10 cellular contexts compared by ENCODE assay signal in genomic region chr10:132942740-132943554, GRCh38. TPM values are rescaled to one million over a fixed set of nuclear protein-coding genes. Genes with fewer than 3 reads are reported as not detected.
DNase-seq lines count a peak whose midpoint lies in the region; ATAC-seq and TF ChIP-seq lines count a peak whose summit lies in the region.
"Had no signal": no experiment of that assay in that cellular context is flagged by ENCODE, and none has a peak within 500 bp of the region (broad histone marks: within the 10 kb centered on the region; RNA-seq: fewer than 3 reads in every experiment).

No MANE protein-coding gene starts in this region.

- CTCF ChIA-PET in activated CD8-positive, alpha-beta T cell treated with anti-CD3 and anti-CD28 coated beads for 36 hours (lab: Charles Lee): no interaction called here

- H3K27me3 Mint-ChIP-seq in activated CD8-positive, alpha-beta T cell treated with anti-CD3 and anti-CD28 coated beads for 36 hours: peaks cover 53% of the 10 kb centered on the region

- ATAC-seq in activated CD8-positive, alpha-beta T cell treated with anti-CD3 and anti-CD28 coated beads for 36 hours: peak; percentile 8
- ATAC-seq in left cardiac atrium (peak; percentile 27 to 44), psoas muscle (peak in 2 of 4 donors; percentile 27 to 51), GM21390 (IDR thresholded peaks at IDR 0.05; ENCODE audit: unreplicated experiment) (no peak), HG03520 (IDR thresholded peaks at IDR 0.05; ENCODE audit: unreplicated experiment) (no peak)

- H3K4me3 Mint-ChIP-seq in activated CD8-positive, alpha-beta T cell treated with anti-CD3 and anti-CD28 coated beads for 36 hours: peak overlapping the region; percentile 57

- no peaks in the 10 kb centered on the region for H3K9me3 Mint-ChIP-seq in activated CD8-positive, alpha-beta T cell treated with anti-CD3 and anti-CD28 coated beads for 36 hours
- H3K9me3 Mint-ChIP-seq: activated naive CD4-positive, alpha-beta T cell treated with anti-CD3 and anti-CD28 coated beads, Interleukin-2, amount 50 U/mL, for 72 hours had no signal

- 13 to 25% (median 18%) methylated on average over 50 to 60 of the region's 60 CpGs for WGBS in psoas muscle, 3 donors

- TF ChIP-seq CTCF in GM06990 (IDR thresholded peaks at IDR 0.05; ENCODE audit: insufficient read depth, low read length, poor library complexity, severe bottlenecking): no peak
- no peak for TF ChIP-seq CTCF in activated CD8-positive, alpha-beta T cell treated with anti-CD3 and anti-CD28 coated beads for 36 hours (IDR thresholded peaks at IDR 0.05)
- TF ChIP-seq CTCF in psoas muscle (IDR thresholded peaks at IDR 0.05): no peak

- peaks cover 13% of the 10 kb centered on the region for H3K4me1 Mint-ChIP-seq in activated CD8-positive, alpha-beta T cell treated with anti-CD3 and anti-CD28 coated beads for 36 hours (ENCODE audit: low read depth)

- H3K36me3 Mint-ChIP-seq in activated CD8-positive, alpha-beta T cell treated with anti-CD3 and anti-CD28 coated beads for 36 hours (ENCODE audit: low read depth): no peaks in the 10 kb centered on the region
- H3K36me3 Mint-ChIP-seq: activated naive CD4-positive, alpha-beta T cell treated with anti-CD3 and anti-CD28 coated beads, Interleukin-2, amount 50 U/mL, for 72 hours had no signal

- H3K27ac Mint-ChIP-seq in activated CD8-positive, alpha-beta T cell treated with anti-CD3 and anti-CD28 coated beads for 36 hours: no peak overlapping the region
- H3K27ac Mint-ChIP-seq: activated naive CD4-positive, alpha-beta T cell treated with anti-CD3 and anti-CD28 coated beads, Interleukin-2, amount 50 U/mL, for 72 hours had no signal

- no peak for DNase-seq in GM06990 (ENCODE audit: extremely low read depth, insufficient read length)
- DNase-seq in activated CD8-positive, alpha-beta T cell treated with anti-CD3 and anti-CD28 coated beads for 36 hours: no peak
- no peak for DNase-seq in left cardiac atrium
- DNase-seq in psoas muscle: peak in 1 of 2 donors; percentile 19
- no peak for DNase-seq in amniotic stem cell (lab: John Stamatoyannopoulos, UW)
- no peak for DNase-seq in cortex of kidney (lab: John Stamatoyannopoulos, UW)
- DNase-seq: NCI-H146 had no signal

- POLR2A ChIA-PET in activated CD8-positive, alpha-beta T cell treated with anti-CD3 and anti-CD28 coated beads for 36 hours (lab: Charles Lee): no interaction called here

- H3K27ac ChIP-seq in psoas muscle: no peak overlapping the region

- H3K36me3 ChIP-seq in GM06990 (ENCODE audit: control insufficient read depth, insufficient read depth, low read length): no peaks in the 10 kb centered on the region
- H3K36me3 ChIP-seq in psoas muscle (ENCODE audit: insufficient read depth in 1 of 2, low read depth in 1 of 2): no peaks in the 10 kb centered on the region

- H3K4me3 ChIP-seq in GM06990 (replicated peaks; ENCODE audit: low read depth, low read length) (peak overlapping the region; percentile 58), psoas muscle (peak overlapping the region; percentile 63)

- peaks cover 8% of the 10 kb centered on the region for H3K4me1 ChIP-seq in psoas muscle

- intact Hi-C loops in activated CD8-positive, alpha-beta T cell treated with anti-CD3 and anti-CD28 coated beads for 36 hours (cut with micrococcal nuclease): loop anchor here (5.0 kb wide), 1 partner anchor 179 kb away; no protein-coding TSS in a partner anchor
- intact Hi-C loops in left cardiac atrium (cut with DNase I) (no loop called here), psoas muscle (cut with DNase I) (no loop called here)

- H3K27me3 ChIP-seq in GM06990 (replicated peaks; ENCODE audit: control insufficient read depth, insufficient read depth, low read length): no peaks in the 10 kb centered on the region; the same call in 1 of the 2 replicates
- peaks cover 0 to 47% (median 15%) of the 10 kb centered on the region in 3 donors for H3K27me3 ChIP-seq in psoas muscle (ENCODE audit: insufficient read depth in 3 of 3, low read length in 2 of 3)

- H3K9me3 ChIP-seq in psoas muscle: no peaks in the 10 kb centered on the region

RNA-seq across cellular contexts. Expression of gene CFAP46, which starts 0.6 kb away (rescaled TPM):
- total RNA-seq in activated CD8-positive, alpha-beta T cell treated with anti-CD3 and anti-CD28 coated beads for 36 hours: under 1 TPM in 1 of 2 experiments, not detected in 1; 0.34 TPM
- total RNA-seq in left cardiac atrium (1 to 10 TPM; 1.2 to 1.7 TPM), psoas muscle (10 to 100 TPM in 3 of 4 donors, 1 to 10 TPM in 1; 6.5 to 20.4 (median 14.3) TPM)
- polyA plus RNA-seq in psoas muscle: 10 to 100 TPM in 2 of 3 donors, 1 to 10 TPM in 1; 3.9 to 25.4 (median 12.7) TPM

Comparison
In these comparisons a context has a peak if more than half of its experiments do, and no peak if none do; other contexts are left out.
1. ATAC-seq: peak in activated CD8-positive, alpha-beta T cell treated with anti-CD3 and anti-CD28 coated beads for 36 hours (single experiment) and left cardiac atrium (2 of 2); none in GM21390 (single experiment) and HG03520 (single experiment).